In genomic region chr6:31158140-31158862, GRCh38 we compare ENCODE assay signal across 1 cellular context.
TF ChIP-seq lines count a peak whose summit lies in the region.

TSS of gene TCF19 (plus strand) at chr6:31158589. CDS start at chr6:31159470, 881 bp downstream.

TF ChIP-seq in K562, 482 proteins besides CTCF, POLR2A, EP300 and RAD21 (continued from another document and continues in another):
- TF ChIP-seq STAT6 (CRISPR knock-in tag; IDR thresholded peaks at IDR 0.05) (no peak; the same call in 1 of the 2 replicates), CEBPG (CRISPR knock-in tag; IDR thresholded peaks at IDR 0.05) (no peak), CEBPG (tag; conservative IDR thresholded peaks at IDR 0.05 in 1 of 2, IDR thresholded peaks at IDR 0.05 in 1 of 2) (no peak), ARHGAP35 (IDR thresholded peaks at IDR 0.05; ENCODE audit: partially characterized antibody) (no peak), ZNF76 (CRISPR knock-in tag; IDR thresholded peaks at IDR 0.05; ENCODE audit: borderline replicate concordance) (no peak), ZBED1 (IDR thresholded peaks at IDR 0.05) (no peak), ETS1 (conservative IDR thresholded peaks at IDR 0.05; ENCODE audit: control insufficient read depth, low read depth, low read length) (peak; percentile 72; the same call in 1 of the 2 replicates), MTA3 (IDR thresholded peaks at IDR 0.05; ENCODE audit: borderline replicate concordance) (peak; percentile 86; the same call in 1 of the 2 replicates), RBFOX2 (IDR thresholded peaks at IDR 0.05; ENCODE audit: low read depth, low read length) (peak; percentile 81), RB1 (IDR thresholded peaks at IDR 0.05; ENCODE audit: low read depth) (peak; percentile 98), SUPT5H (IDR thresholded peaks at IDR 0.05) (peak; percentile 7), THRB (CRISPR knock-in tag; conservative IDR thresholded peaks at IDR 0.05) (no peak), SP1 (CRISPR knock-in tag; IDR thresholded peaks at IDR 0.05) (peak; percentile 78), NONO (IDR thresholded peaks at IDR 0.05; ENCODE audit: low read depth in 2 of 2, low read length in 1 of 2) (no peak), JUND (IDR thresholded peaks at IDR 0.05; ENCODE audit: borderline replicate concordance, low read depth, low read length) (peak; percentile 10; the same call in 1 of the 2 replicates), JUND (tag; IDR thresholded peaks at IDR 0.05; ENCODE audit: borderline replicate concordance, low read depth, low read length) (no peak; the same call in 2 of the 3 replicates), ZBTB12 (CRISPR knock-in tag; IDR thresholded peaks at IDR 0.05) (no peak), ID3 (CRISPR knock-in tag; IDR thresholded peaks at IDR 0.05) (no peak), ID3 (tag; IDR thresholded peaks at IDR 0.05) (no peak), TEAD1 (CRISPR knock-in tag; IDR thresholded peaks at IDR 0.05) (peak; percentile 82 to 96; a peak in 3 of 4 replicates), ATF1 (CRISPR knock-in tag; IDR thresholded peaks at IDR 0.05) (no peak), ATF1 (tag; IDR thresholded peaks at IDR 0.05) (peak; percentile 84), ZBTB26 (CRISPR knock-in tag; IDR thresholded peaks at IDR 0.05) (no peak), PML (IDR thresholded peaks at IDR 0.05; ENCODE audit: low read length) (no peak), NRF1 (conservative IDR thresholded peaks at IDR 0.05 in 1 of 2, IDR thresholded peaks at IDR 0.05 in 1 of 2) (peak; percentile 99), ZNF764 (CRISPR knock-in tag; IDR thresholded peaks at IDR 0.05; ENCODE audit: low read depth) (no peak), ZNF551 (CRISPR knock-in tag; IDR thresholded peaks at IDR 0.05) (no peak), PHTF2 (CRISPR knock-in tag; IDR thresholded peaks at IDR 0.05) (no peak), GTF2A2 (tag; IDR thresholded peaks at IDR 0.05) (no peak), ZNF217 (CRISPR knock-in tag; IDR thresholded peaks at IDR 0.05) (no peak), SAP30 (IDR thresholded peaks at IDR 0.05; ENCODE audit: borderline replicate concordance, insufficient read depth, low read depth, low read length, poor library complexity, severe bottlenecking) (peak; percentile 98), KLF6 (CRISPR knock-in tag; IDR thresholded peaks at IDR 0.05; ENCODE audit: borderline replicate concordance) (no peak), HMGN3 (IDR thresholded peaks at IDR 0.05; ENCODE audit: borderline replicate concordance, extremely low read depth, insufficient read length, low read depth, low read length) (peak; percentile 63), ZNF655 (CRISPR knock-in tag; IDR thresholded peaks at IDR 0.05) (no peak), MBD1 (CRISPR knock-in tag; IDR thresholded peaks at IDR 0.05) (no peak), ETV6 (IDR thresholded peaks at IDR 0.05; ENCODE audit: borderline replicate concordance in 1 of 2, low read depth in 2 of 2, low read length in 1 of 2) (no peak), ETV6 (CRISPR knock-in tag; IDR thresholded peaks at IDR 0.05; ENCODE audit: borderline replicate concordance) (no peak), ZNF23 (CRISPR knock-in tag; IDR thresholded peaks at IDR 0.05) (no peak), NCOA4 (IDR thresholded peaks at IDR 0.05; ENCODE audit: partially characterized antibody) (no peak), NFRKB (IDR thresholded peaks at IDR 0.05; ENCODE audit: low read depth) (no peak), SMARCA5 (IDR thresholded peaks at IDR 0.05) (no peak), MCM2 (IDR thresholded peaks at IDR 0.05; ENCODE audit: low read depth) (no peak), VEZF1 (CRISPR knock-in tag; IDR thresholded peaks at IDR 0.05) (peak; percentile 96), E2F6 (IDR thresholded peaks at IDR 0.05; ENCODE audit: borderline replicate concordance in 1 of 2, extremely low read depth in 1 of 2, insufficient read depth in 1 of 2, insufficient read length in 1 of 2, low read depth in 1 of 2, low read length in 1 of 2, poor library complexity in 1 of 2, severe bottlenecking in 1 of 2) (peak; percentile 55 to 76), TEAD4 (IDR thresholded peaks at IDR 0.05; ENCODE audit: low read length) (peak; percentile 79), TEAD4 (CRISPR knock-in tag; IDR thresholded peaks at IDR 0.05; ENCODE audit: borderline replicate concordance) (0 out of 2 replicates have a peak, but pooled peaks have one; percentile 69), E2F8 (IDR thresholded peaks at IDR 0.05; ENCODE audit: low read depth, partially characterized antibody) (peak; percentile 96), PHF20 (IDR thresholded peaks at IDR 0.05; ENCODE audit: partially characterized antibody) (peak; percentile 47), ZNF766 (CRISPR knock-in tag; conservative IDR thresholded peaks at IDR 0.05) (no peak), ZNF668 (CRISPR knock-in tag; IDR thresholded peaks at IDR 0.05) (0 out of 2 replicates have a peak, but pooled peaks have one; percentile 25), PHB2 (IDR thresholded peaks at IDR 0.05; ENCODE audit: low read depth) (no peak), GABPA (tag; conservative IDR thresholded peaks at IDR 0.05; ENCODE audit: low read depth) (no peak), ZFX (CRISPR knock-in tag; IDR thresholded peaks at IDR 0.05) (peak; percentile 77)
